ENCODE assay signal across 9 cellular contexts in genomic region chr4:2482693-2483092, GRCh38. TPM values are rescaled to one million over a fixed set of nuclear protein-coding genes. Genes with fewer than 3 reads are reported as not detected.
DNase-seq lines count a peak whose midpoint lies in the region; ATAC-seq and TF ChIP-seq lines count a peak whose summit lies in the region.
"Had no signal": no experiment of that assay in that cellular context is flagged by ENCODE, and none has a peak within 500 bp of the region (broad histone marks: within the 10 kb centered on the region; RNA-seq: fewer than 3 reads in every experiment).

No MANE protein-coding gene starts in this region.

- no peaks in the 10 kb centered on the region for H3K36me3 ChIP-seq in stomach

- no peak for TF ChIP-seq POLR2A in stomach (IDR thresholded peaks at IDR 0.05)

- H3K27me3 ChIP-seq in stomach = no peaks in the 10 kb centered on the region

- H3K27ac ChIP-seq in stomach = peak overlapping the region; percentile 57 to 86 (median 74)
- H3K27ac ChIP-seq: KMS-11 had no signal

- DNase-seq in amniotic epithelial cell (ENCODE audit: low read depth) (peak; percentile 67), inferior parietal cortex (ENCODE audit: extremely low spot score) (peak; percentile 38), stomach (no peak), NCI-H226 (no peak)
- no peak for DNase-seq in stimulated activated CD4-positive, alpha-beta T cell treated with anti-CD3 and anti-CD28 coated beads, Interleukin-2, amount 100 ng/mL, for 24 hours
- DNase-seq in activated CD4-positive, alpha-beta T cell treated with anti-CD3 and anti-CD28 coated beads, Interleukin-2, amount 50 U/mL, for 4 hours = no peak

- ATAC-seq in GM18502 (IDR thresholded peaks at IDR 0.05; ENCODE audit: poor library complexity, unreplicated experiment) (peak; percentile 47), HG02938 (IDR thresholded peaks at IDR 0.05; ENCODE audit: unreplicated experiment) (peak; percentile 52)

- intact Hi-C loops in stomach (cut with DNase I; ENCODE audit: low total_unique reads) = no loop called here

- 5 to 20% (median 12%) methylated on average over 3 of the region's 3 CpGs for WGBS in stomach, 5 donors

- peak overlapping the region in 1 of 4 donors; percentile 4 for H3K4me3 ChIP-seq in stomach

- peaks cover 96 to 100% (median 99%) of the 10 kb centered on the region in 4 donors for H3K4me1 ChIP-seq in stomach

- no peak for TF ChIP-seq CTCF in stomach (IDR thresholded peaks at IDR 0.05)

- no peak for TF ChIP-seq EP300 in stomach (IDR thresholded peaks at IDR 0.05)

- no peaks in the 10 kb centered on the region for H3K9me3 ChIP-seq in stomach

RNA-seq across cellular contexts. Expression of gene RNF4, which starts 13.8 kb away (rescaled TPM):
- total RNA-seq in stomach = 10 to 100 TPM in 4 of 5 donors, 1 to 10 TPM in 1; 5.3 to 75.2 (median 42.9) TPM
- polyA plus RNA-seq in stomach = 10 to 100 TPM; 15.3 to 29.3 (median 28.8) TPM

RNA-seq across cellular contexts. Expression of gene FAM193A, which starts 53.8 kb away (rescaled TPM):
- total RNA-seq in stomach = 100 to 1,000 TPM in 1 of 5 donors, 10 to 100 TPM in 4; 22.2 to 107 (median 37.9) TPM
- polyA plus RNA-seq in stomach = 1 to 10 TPM; 4.9 to 7.0 (median 7.0) TPM

Comparison
In these comparisons a context has a peak if more than half of its experiments do, and no peak if none do; other contexts are left out.
1. DNase-seq: peak in amniotic epithelial cell (single experiment) and inferior parietal cortex (single experiment); none in stomach (single experiment), NCI-H226 (single experiment), stimulated activated CD4-positive, alpha-beta T cell treated with anti-CD3 and anti-CD28 coated beads, Interleukin-2, amount 100 ng/mL, for 24 hours (0 of 2) and activated CD4-positive, alpha-beta T cell treated with anti-CD3 and anti-CD28 coated beads, Interleukin-2, amount 50 U/mL, for 4 hours (0 of 2).